1 cellular context compared by ENCODE assay signal in the genomic region with DNA sequence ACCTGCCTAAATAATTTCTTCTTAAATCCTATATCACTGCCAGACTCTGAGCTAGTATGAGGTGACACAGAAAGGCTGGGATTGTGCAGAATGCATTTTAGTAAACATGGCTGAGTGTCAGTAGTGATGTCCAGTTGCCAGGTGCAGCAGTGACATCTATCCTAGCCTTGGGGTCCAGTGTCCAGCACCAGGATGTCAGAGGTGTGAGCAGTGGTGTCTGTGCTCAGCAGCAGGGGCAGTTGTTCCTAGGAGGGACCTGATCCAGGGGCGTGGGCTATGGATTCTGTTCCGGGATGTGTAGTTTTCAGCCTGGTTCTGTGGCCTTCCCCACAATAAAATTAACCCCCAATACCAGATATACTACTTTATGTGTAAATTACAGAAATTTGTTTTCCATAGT.
TF ChIP-seq lines count a peak whose summit lies in the region.

No MANE protein-coding gene starts in this region.

TF ChIP-seq in HepG2, 621 proteins besides CTCF, POLR2A, EP300 and RAD21:
- TF ChIP-seq SIX1 (CRISPR knock-in tag; IDR thresholded peaks at IDR 0.05; ENCODE audit: borderline replicate concordance): no peak
- TF ChIP-seq PHF5A (CRISPR knock-in tag; IDR thresholded peaks at IDR 0.05; ENCODE audit: low read depth, unreplicated experiment): no peak
- TF ChIP-seq ZNF75D (CRISPR knock-in tag; IDR thresholded peaks at IDR 0.05; ENCODE audit: borderline replicate concordance): no peak
- no peak for TF ChIP-seq ZNF292 (CRISPR knock-in tag; IDR thresholded peaks at IDR 0.05; ENCODE audit: borderline replicate concordance, low read depth)
- no peak for TF ChIP-seq CREB1 (IDR thresholded peaks at IDR 0.05)
- TF ChIP-seq CREB1 (CRISPR knock-in tag; IDR thresholded peaks at IDR 0.05): no peak
- TF ChIP-seq FIP1L1 (IDR thresholded peaks at IDR 0.05; ENCODE audit: borderline replicate concordance, insufficient read depth, low read depth, low read length): no peak
- TF ChIP-seq IRX3 (CRISPR knock-in tag; IDR thresholded peaks at IDR 0.05; ENCODE audit: borderline replicate concordance, low read depth): no peak
- TF ChIP-seq, protein P1, sequence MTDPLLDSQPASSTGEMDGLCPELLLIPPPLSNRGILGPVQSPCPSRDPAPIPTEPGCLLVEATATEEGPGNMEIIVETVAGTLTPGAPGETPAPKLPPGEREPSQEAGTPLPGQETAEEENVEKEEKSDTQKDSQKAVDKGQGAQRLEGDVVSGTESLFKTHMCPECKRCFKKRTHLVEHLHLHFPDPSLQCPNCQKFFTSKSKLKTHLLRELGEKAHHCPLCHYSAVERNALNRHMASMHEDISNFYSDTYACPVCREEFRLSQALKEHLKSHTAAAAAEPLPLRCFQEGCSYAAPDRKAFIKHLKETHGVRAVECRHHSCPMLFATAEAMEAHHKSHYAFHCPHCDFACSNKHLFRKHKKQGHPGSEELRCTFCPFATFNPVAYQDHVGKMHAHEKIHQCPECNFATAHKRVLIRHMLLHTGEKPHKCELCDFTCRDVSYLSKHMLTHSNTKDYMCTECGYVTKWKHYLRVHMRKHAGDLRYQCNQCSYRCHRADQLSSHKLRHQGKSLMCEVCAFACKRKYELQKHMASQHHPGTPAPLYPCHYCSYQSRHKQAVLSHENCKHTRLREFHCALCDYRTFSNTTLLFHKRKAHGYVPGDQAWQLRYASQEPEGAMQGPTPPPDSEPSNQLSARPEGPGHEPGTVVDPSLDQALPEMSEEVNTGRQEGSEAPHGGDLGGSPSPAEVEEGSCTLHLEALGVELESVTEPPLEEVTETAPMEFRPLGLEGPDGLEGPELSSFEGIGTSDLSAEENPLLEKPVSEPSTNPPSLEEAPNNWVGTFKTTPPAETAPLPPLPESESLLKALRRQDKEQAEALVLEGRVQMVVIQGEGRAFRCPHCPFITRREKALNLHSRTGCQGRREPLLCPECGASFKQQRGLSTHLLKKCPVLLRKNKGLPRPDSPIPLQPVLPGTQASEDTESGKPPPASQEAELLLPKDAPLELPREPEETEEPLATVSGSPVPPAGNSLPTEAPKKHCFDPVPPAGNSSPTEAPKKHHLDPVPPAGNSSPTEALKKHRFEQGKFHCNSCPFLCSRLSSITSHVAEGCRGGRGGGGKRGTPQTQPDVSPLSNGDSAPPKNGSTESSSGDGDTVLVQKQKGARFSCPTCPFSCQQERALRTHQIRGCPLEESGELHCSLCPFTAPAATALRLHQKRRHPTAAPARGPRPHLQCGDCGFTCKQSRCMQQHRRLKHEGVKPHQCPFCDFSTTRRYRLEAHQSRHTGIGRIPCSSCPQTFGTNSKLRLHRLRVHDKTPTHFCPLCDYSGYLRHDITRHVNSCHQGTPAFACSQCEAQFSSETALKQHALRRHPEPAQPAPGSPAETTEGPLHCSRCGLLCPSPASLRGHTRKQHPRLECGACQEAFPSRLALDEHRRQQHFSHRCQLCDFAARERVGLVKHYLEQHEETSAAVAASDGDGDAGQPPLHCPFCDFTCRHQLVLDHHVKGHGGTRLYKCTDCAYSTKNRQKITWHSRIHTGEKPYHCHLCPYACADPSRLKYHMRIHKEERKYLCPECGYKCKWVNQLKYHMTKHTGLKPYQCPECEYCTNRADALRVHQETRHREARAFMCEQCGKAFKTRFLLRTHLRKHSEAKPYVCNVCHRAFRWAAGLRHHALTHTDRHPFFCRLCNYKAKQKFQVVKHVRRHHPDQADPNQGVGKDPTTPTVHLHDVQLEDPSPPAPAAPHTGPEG (CRISPR knock-in tag; IDR thresholded peaks at IDR 0.05): no peak
- TF ChIP-seq U2AF2 (IDR thresholded peaks at IDR 0.05; ENCODE audit: low read depth, low read length): no peak
- no peak for TF ChIP-seq MYC (CRISPR knock-in tag; IDR thresholded peaks at IDR 0.05; ENCODE audit: borderline replicate concordance)
- no peak for TF ChIP-seq ZNF678 (CRISPR knock-in tag; IDR thresholded peaks at IDR 0.05)
- TF ChIP-seq ZNF607 (CRISPR knock-in tag; IDR thresholded peaks at IDR 0.05; ENCODE audit: borderline replicate concordance): no peak
- TF ChIP-seq, protein P2, sequence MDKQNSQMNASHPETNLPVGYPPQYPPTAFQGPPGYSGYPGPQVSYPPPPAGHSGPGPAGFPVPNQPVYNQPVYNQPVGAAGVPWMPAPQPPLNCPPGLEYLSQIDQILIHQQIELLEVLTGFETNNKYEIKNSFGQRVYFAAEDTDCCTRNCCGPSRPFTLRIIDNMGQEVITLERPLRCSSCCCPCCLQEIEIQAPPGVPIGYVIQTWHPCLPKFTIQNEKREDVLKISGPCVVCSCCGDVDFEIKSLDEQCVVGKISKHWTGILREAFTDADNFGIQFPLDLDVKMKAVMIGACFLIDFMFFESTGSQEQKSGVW (CRISPR knock-in tag; IDR thresholded peaks at IDR 0.05; ENCODE audit: borderline replicate concordance): no peak
- no peak for TF ChIP-seq HES4 (CRISPR knock-in tag; IDR thresholded peaks at IDR 0.05; ENCODE audit: borderline replicate concordance)
- TF ChIP-seq REL (CRISPR knock-in tag; conservative IDR thresholded peaks at IDR 0.05): no peak
- TF ChIP-seq SALL2 (CRISPR knock-in tag; IDR thresholded peaks at IDR 0.05): no peak
- TF ChIP-seq, protein P3, sequence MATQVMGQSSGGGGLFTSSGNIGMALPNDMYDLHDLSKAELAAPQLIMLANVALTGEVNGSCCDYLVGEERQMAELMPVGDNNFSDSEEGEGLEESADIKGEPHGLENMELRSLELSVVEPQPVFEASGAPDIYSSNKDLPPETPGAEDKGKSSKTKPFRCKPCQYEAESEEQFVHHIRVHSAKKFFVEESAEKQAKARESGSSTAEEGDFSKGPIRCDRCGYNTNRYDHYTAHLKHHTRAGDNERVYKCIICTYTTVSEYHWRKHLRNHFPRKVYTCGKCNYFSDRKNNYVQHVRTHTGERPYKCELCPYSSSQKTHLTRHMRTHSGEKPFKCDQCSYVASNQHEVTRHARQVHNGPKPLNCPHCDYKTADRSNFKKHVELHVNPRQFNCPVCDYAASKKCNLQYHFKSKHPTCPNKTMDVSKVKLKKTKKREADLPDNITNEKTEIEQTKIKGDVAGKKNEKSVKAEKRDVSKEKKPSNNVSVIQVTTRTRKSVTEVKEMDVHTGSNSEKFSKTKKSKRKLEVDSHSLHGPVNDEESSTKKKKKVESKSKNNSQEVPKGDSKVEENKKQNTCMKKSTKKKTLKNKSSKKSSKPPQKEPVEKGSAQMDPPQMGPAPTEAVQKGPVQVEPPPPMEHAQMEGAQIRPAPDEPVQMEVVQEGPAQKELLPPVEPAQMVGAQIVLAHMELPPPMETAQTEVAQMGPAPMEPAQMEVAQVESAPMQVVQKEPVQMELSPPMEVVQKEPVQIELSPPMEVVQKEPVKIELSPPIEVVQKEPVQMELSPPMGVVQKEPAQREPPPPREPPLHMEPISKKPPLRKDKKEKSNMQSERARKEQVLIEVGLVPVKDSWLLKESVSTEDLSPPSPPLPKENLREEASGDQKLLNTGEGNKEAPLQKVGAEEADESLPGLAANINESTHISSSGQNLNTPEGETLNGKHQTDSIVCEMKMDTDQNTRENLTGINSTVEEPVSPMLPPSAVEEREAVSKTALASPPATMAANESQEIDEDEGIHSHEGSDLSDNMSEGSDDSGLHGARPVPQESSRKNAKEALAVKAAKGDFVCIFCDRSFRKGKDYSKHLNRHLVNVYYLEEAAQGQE (IDR thresholded peaks at IDR 0.05; ENCODE audit: borderline replicate concordance in 1 of 2, low read depth in 1 of 2, low read length in 2 of 2): no peak
